Comparison of ENCODE assay signal across 8 cellular contexts in the genomic region with DNA sequence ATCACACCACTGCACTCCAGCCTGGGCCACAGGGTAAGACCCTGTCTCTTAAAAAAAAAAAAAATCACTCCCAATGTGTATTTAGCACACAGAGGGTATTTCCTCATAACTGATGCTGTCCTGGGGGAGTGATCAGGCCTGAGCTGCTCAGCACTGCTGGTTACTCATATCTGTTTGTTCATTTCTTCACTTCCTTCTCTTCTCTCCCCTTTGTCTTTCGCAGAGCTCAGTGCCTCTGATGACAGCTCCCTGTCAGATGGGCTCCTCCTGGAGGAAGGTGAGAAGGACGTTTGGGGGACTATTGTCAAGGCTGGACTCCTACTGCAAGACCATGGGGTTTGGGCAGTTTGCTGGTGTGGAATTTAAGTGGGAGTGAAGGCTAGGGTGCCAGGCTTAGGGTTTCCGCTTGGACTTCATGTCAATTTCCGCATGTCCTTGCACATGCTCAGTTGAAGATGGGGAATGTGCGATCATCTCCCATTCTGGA. TPM values are rescaled to one million over a fixed set of nuclear protein-coding genes. Genes with fewer than 3 reads are reported as not detected.
DNase-seq lines count a peak whose midpoint lies in the region; ATAC-seq and TF ChIP-seq lines count a peak whose summit lies in the region.

No MANE protein-coding gene starts in this region.

- peak overlapping the region; percentile 78 for H2AK5ac ChIP-seq in trophoblast cell (ENCODE audit: low read length)

- ATAC-seq in GM18873 (IDR thresholded peaks at IDR 0.05; ENCODE audit: low FRiP score, unreplicated experiment) = peak; percentile 60
- ATAC-seq in HG02798 (IDR thresholded peaks at IDR 0.05; ENCODE audit: poor library complexity, unreplicated experiment) = peak; percentile 53
- no peak for ATAC-seq in T-cell (replicated peaks in 1 of 4)

- peaks cover 0 to 3% of the 10 kb centered on the region in 2 donors for H3K27me3 Mint-ChIP-seq in T-cell
- no peaks in the 10 kb centered on the region for H3K27me3 Mint-ChIP-seq in mesothelial cell of epicardium (ENCODE audit: low read depth)

- H3K79me1 ChIP-seq in trophoblast cell (ENCODE audit: low read length) = peaks cover under 1% of the 10 kb centered on the region

- no peak for TF ChIP-seq CTCF in mesothelial cell of epicardium (IDR thresholded peaks at IDR 0.05; ENCODE audit: unreplicated experiment)

- H3K36me3 Mint-ChIP-seq in T-cell (no peaks in the 10 kb centered on the region), mesothelial cell of epicardium (peaks cover 28% of the 10 kb centered on the region)

- H3K4me3 ChIP-seq in trophoblast cell (ENCODE audit: low read depth, low read length) = no peak overlapping the region

- no CpG with 5 or more reads among the region's 5 CpGs for WGBS in trophoblast cell (ENCODE audit: extremely low coverage, insufficient coverage, insufficient read length)

- H3K79me2 ChIP-seq in trophoblast cell (ENCODE audit: control insufficient read depth, insufficient read depth, low read length, poor library complexity) = no peaks in the 10 kb centered on the region

- H3K27ac Mint-ChIP-seq in T-cell (no peak overlapping the region), mesothelial cell of epicardium (no peak overlapping the region)

- no peak overlapping the region for H3K4ac ChIP-seq in trophoblast cell (ENCODE audit: low read depth, low read length)

- no peak overlapping the region for H3K9ac ChIP-seq in trophoblast cell (ENCODE audit: low read length)

- CTCF ChIA-PET in T-cell (lab: Charles Lee) = no interaction called here

- peak overlapping the region; percentile 50 for H2BK12ac ChIP-seq in trophoblast cell (ENCODE audit: low read length)

- peaks cover 19 to 32% (median 23%) of the 10 kb centered on the region in 3 donors for H3K4me1 Mint-ChIP-seq in T-cell
- no peaks in the 10 kb centered on the region for H3K4me1 Mint-ChIP-seq in mesothelial cell of epicardium

- H4K91ac ChIP-seq in trophoblast cell (ENCODE audit: low read depth, low read length) = peak overlapping the region; percentile 18

- H2BK120ac ChIP-seq in trophoblast cell (ENCODE audit: insufficient read depth, low read length, poor library complexity) = no peak overlapping the region

- H3K4me1 ChIP-seq in trophoblast cell (ENCODE audit: control insufficient read depth in 1 of 2, insufficient read depth in 2 of 2, low read length in 2 of 2) = peaks cover 8 to 14% of the 10 kb centered on the region in 2 experiments

- H4K8ac ChIP-seq in trophoblast cell (ENCODE audit: low read depth, low read length) = no peak overlapping the region

- H3K4me3 Mint-ChIP-seq in T-cell = no peak overlapping the region
- H3K4me3 Mint-ChIP-seq in mesothelial cell of epicardium = no peak overlapping the region

- H2BK5ac ChIP-seq in trophoblast cell (ENCODE audit: low read depth, low read length, poor library complexity) = peak overlapping the region; percentile 33

- H3K9me3 ChIP-seq in trophoblast cell (ENCODE audit: insufficient read depth, low read depth, low read length) = peaks cover under 1% of the 10 kb centered on the region

- no peak overlapping the region for H3K23ac ChIP-seq in trophoblast cell (ENCODE audit: low read length)

- peak overlapping the region; percentile 59 for H3K14ac ChIP-seq in trophoblast cell (ENCODE audit: low read length)

- no peak overlapping the region for H3K4me2 ChIP-seq in trophoblast cell (ENCODE audit: low read length)

- DNase-seq in NCI-H226 (peak; percentile 50), trophoblast cell (no peak), H4 (ENCODE audit: low spot score) (no peak), T-cell (no peak), mesothelial cell of epicardium (ENCODE audit: low spot score in 2 of 2, unreplicated experiment in 2 of 2) (no peak)
- no peak for DNase-seq in stimulated activated CD4-positive, alpha-beta T cell treated with anti-CD3 and anti-CD28 coated beads, Interleukin-4, amount 100 ng/mL, for 4 hours

- POLR2A ChIA-PET in T-cell (lab: Charles Lee) = no interaction called here

- peak overlapping the region; percentile 59 for H3K18ac ChIP-seq in trophoblast cell (ENCODE audit: low read length)

- no peak overlapping the region for H2AFZ ChIP-seq in trophoblast cell (ENCODE audit: insufficient read depth, low read length, poor library complexity)

- H3K36me3 ChIP-seq in trophoblast cell (ENCODE audit: control insufficient read depth in 1 of 2, insufficient read depth in 2 of 2, low read length in 2 of 2) = peaks cover 39 to 59% of the 10 kb centered on the region in 2 experiments

- no peak overlapping the region for H3K27ac ChIP-seq in trophoblast cell (ENCODE audit: low read depth, low read length)

- no peaks in the 10 kb centered on the region for H3K27me3 ChIP-seq in trophoblast cell (ENCODE audit: insufficient read depth, low read length)

- no peak overlapping the region for H4K12ac ChIP-seq in trophoblast cell (ENCODE audit: low read depth, low read length)

- H3K9me3 Mint-ChIP-seq in T-cell (no peaks in the 10 kb centered on the region), mesothelial cell of epicardium (no peaks in the 10 kb centered on the region)

RNA-seq across cellular contexts. Expression of a gene that starts 13.0 kb away (rescaled TPM):
- polyA plus RNA-seq in trophoblast cell (2013) = 28.5 and 30.7 TPM in 2 replicates
- total RNA-seq in H4 (2014; rRNA removed; shearing (Covaris generic)) = 0.55 and 1.1 TPM in 2 replicates
- total RNA-seq in T-cell = under 1 TPM in 4 of 5 donors, not detected in 1; 0.09 to 0.62 (median 0.25) TPM
- total RNA-seq in mesothelial cell of epicardium = 34.6 to 36.6 TPM (median 35.7 TPM) in 3 replicates

RNA-seq across cellular contexts. Expression of a gene that starts 34.9 kb away (rescaled TPM):
- polyA plus RNA-seq in trophoblast cell (2013) = 0.08 and 0.10 TPM in 2 replicates
- not detected in 2 replicates for total RNA-seq in H4 (2014; rRNA removed; shearing (Covaris generic))
- total RNA-seq in T-cell (1 to 10 TPM; 1.2 to 6.7 (median 1.8) TPM), mesothelial cell of epicardium (0.25 TPM in 1 of 3 replicates, not detected in the others)

Comparison
In these comparisons a context has a peak if more than half of its experiments do, and no peak if none do; other contexts are left out.
1. ATAC-seq: peak in GM18873 (single experiment) and HG02798 (single experiment); none in T-cell (0 of 4).
2. RNA of a gene that starts 13.0 kb away (total RNA-seq): 34.6 to 36.6 TPM in mesothelial cell of epicardium; 0.55 to 1.1 TPM in H4 and 0.09 to 0.62 TPM in T-cell; every median in the first group is over 10 times any median in the second.